ENCODE assay signal across 13 cellular contexts in genomic region chr6:152026291-152026690, GRCh38.
DNase-seq lines count a peak whose midpoint lies in the region; ATAC-seq and TF ChIP-seq lines count a peak whose summit lies in the region.
"Had no signal": no experiment of that assay in that cellular context is flagged by ENCODE, and none has a peak within 500 bp of the region (broad histone marks: within the 10 kb centered on the region; RNA-seq: fewer than 3 reads in every experiment).

No MANE protein-coding gene starts in this region.

- H3K9ac ChIP-seq in MM.1S (ENCODE audit: low read length), result peak overlapping the region; percentile 8; the same call in 1 of the 2 replicates

- H3K79me2 ChIP-seq in MM.1S (ENCODE audit: low read length), result no peaks in the 10 kb centered on the region

- no peak for TF ChIP-seq CTCF in left ventricle myocardium inferior (IDR thresholded peaks at IDR 0.05; ENCODE audit: borderline replicate concordance)
- no peak for TF ChIP-seq CTCF in MM.1S (IDR thresholded peaks at IDR 0.05; ENCODE audit: low read length)
- no peak for TF ChIP-seq CTCF in fibroblast of the aortic adventitia (IDR thresholded peaks at IDR 0.05; ENCODE audit: insufficient read depth, low read length)
- no peak for TF ChIP-seq CTCF in thoracic aorta (IDR thresholded peaks at IDR 0.05)

- H3K27me3 ChIP-seq in left ventricle myocardium inferior (ENCODE audit: low read depth) (no peaks in the 10 kb centered on the region), right cardiac atrium (ENCODE audit: control insufficient read depth, insufficient read depth) (no peaks in the 10 kb centered on the region), MM.1S (replicated peaks; ENCODE audit: insufficient read depth, low read length) (no peaks in the 10 kb centered on the region), thoracic aorta (replicated peaks; ENCODE audit: insufficient read depth) (no peaks in the 10 kb centered on the region)

- ATAC-seq in right cardiac atrium (no peak), thoracic aorta (ENCODE audit: insufficient number of reproducible peaks, low FRiP score, low read depth) (no peak), HG02623 (IDR thresholded peaks at IDR 0.05; ENCODE audit: unreplicated experiment) (no peak)
- ATAC-seq: left ventricle myocardium superior had no signal

- no peaks in the 10 kb centered on the region for H3F3A ChIP-seq in MM.1S (ENCODE audit: insufficient read depth, low read length)

- intact Hi-C loops in left ventricle myocardium inferior (cut with micrococcal nuclease) (no loop called here), right cardiac atrium (cut with DNase I) (no loop called here), posterior cingulate gyrus (cut with DNase I) (no loop called here)

- H3K9me3 ChIP-seq in left ventricle myocardium inferior (replicated peaks), result peaks cover 29% of the 10 kb centered on the region
- H3K9me3 ChIP-seq in right cardiac atrium (ENCODE audit: control insufficient read depth, low read length), result no peaks in the 10 kb centered on the region
- H3K9me3 ChIP-seq in MM.1S (replicated peaks; ENCODE audit: insufficient read depth, low read length), result no peaks in the 10 kb centered on the region
- H3K9me3 ChIP-seq in thoracic aorta, result peaks cover 4% of the 10 kb centered on the region

- WGBS in right cardiac atrium, result 48% methylated on average over 1 of the region's 1 CpG

- no peaks in the 10 kb centered on the region for H3K4me1 ChIP-seq in left ventricle myocardium inferior
- H3K4me1 ChIP-seq in right cardiac atrium (ENCODE audit: control insufficient read depth, insufficient read depth, low read length), result no peaks in the 10 kb centered on the region
- H3K4me1 ChIP-seq in MM.1S (ENCODE audit: low read length), result no peaks in the 10 kb centered on the region
- no peaks in the 10 kb centered on the region for H3K4me1 ChIP-seq in thoracic aorta (ENCODE audit: control insufficient read depth in 1 of 2, low read depth in 2 of 2)

- no peaks in the 10 kb centered on the region for H3K9me2 ChIP-seq in MM.1S (replicated peaks; ENCODE audit: insufficient read depth, low read length)

- H2AFZ ChIP-seq in MM.1S (ENCODE audit: low read length), result peak overlapping the region; percentile 53; the same call in 1 of the 2 replicates

- no peak for DNase-seq in left ventricle myocardium inferior
- no peak for DNase-seq in right cardiac atrium
- DNase-seq in MM.1S, result peak; percentile 14
- DNase-seq in fibroblast of the aortic adventitia (ENCODE audit: low read depth), result peak; percentile 24
- no peak for DNase-seq in thoracic aorta (ENCODE audit: low spot score)
- no peak for DNase-seq in posterior cingulate gyrus
- DNase-seq in NCI-H1436 (lab: John Stamatoyannopoulos, UW), result no peak
- DNase-seq: activated naive CD4-positive, alpha-beta T cell treated with anti-CD3 and anti-CD28 coated beads for 36 hours; Calu3; left ventricle myocardium superior; NCI-H187; SHP77 had no signal

- H4K20me1 ChIP-seq in MM.1S (ENCODE audit: insufficient read depth, low read length), result no peaks in the 10 kb centered on the region

- H3K27ac ChIP-seq in left ventricle myocardium inferior (replicated peaks), result no peak overlapping the region
- no peak overlapping the region for H3K27ac ChIP-seq in right cardiac atrium (ENCODE audit: low read length)
- no peak overlapping the region for H3K27ac ChIP-seq in MM.1S (ENCODE audit: low read length)
- no peak overlapping the region for H3K27ac ChIP-seq in thoracic aorta

- H3K4me3 ChIP-seq in left ventricle myocardium inferior (peak overlapping the region; percentile 27), right cardiac atrium (ENCODE audit: low read length) (no peak overlapping the region), MM.1S (ENCODE audit: low read length) (peak overlapping the region; percentile 50), fibroblast of the aortic adventitia (ENCODE audit: low read depth, low read length) (no peak overlapping the region), thoracic aorta (peak overlapping the region; percentile 33)

- peak overlapping the region; percentile 57 for H3K4me2 ChIP-seq in MM.1S (ENCODE audit: low read depth, low read length)

- H3K36me3 ChIP-seq in left ventricle myocardium inferior, result no peaks in the 10 kb centered on the region
- no peaks in the 10 kb centered on the region for H3K36me3 ChIP-seq in MM.1S (replicated peaks; ENCODE audit: insufficient read depth, low read length)
- no peaks in the 10 kb centered on the region for H3K36me3 ChIP-seq in thoracic aorta

Comparison
In these comparisons a context has a peak if more than half of its experiments do, and no peak if none do; other contexts are left out.
1. H3K4me3 ChIP-seq: peak in left ventricle myocardium inferior (single experiment), MM.1S (single experiment) and thoracic aorta (single experiment); none in right cardiac atrium (single experiment) and fibroblast of the aortic adventitia (single experiment).
2. DNase-seq: peak in MM.1S (single experiment) and fibroblast of the aortic adventitia (single experiment); none in left ventricle myocardium inferior (single experiment), right cardiac atrium (0 of 3), thoracic aorta (single experiment), posterior cingulate gyrus (0 of 10) and NCI-H1436 (single experiment).